Comparison of ENCODE assay signal across 8 cellular contexts in genomic region chr6:15389759-15390723, GRCh38.
DNase-seq lines count a peak whose midpoint lies in the region; ATAC-seq, FAIRE-seq and TF ChIP-seq lines count a peak whose summit lies in the region.

No MANE protein-coding gene starts in this region.

- no peak overlapping the region for H3K4me3 ChIP-seq in ACC112 (ENCODE audit: low read depth, low read length)
- H3K4me3 ChIP-seq in K562 = no peak overlapping the region
- H3K4me3 ChIP-seq in upper lobe of left lung = no peak overlapping the region

- intact Hi-C loops in K562 (cut with micrococcal nuclease) = loop anchor here (1.0 to 10.0 kb wide), 4 partner anchors 93 to 585 kb away; no protein-coding TSS in a partner anchor

- H3K27ac ChIP-seq in ACC112 (ENCODE audit: low read depth, low read length) (peak overlapping the region; percentile 30; the same call in 1 of the 2 replicates), K562 (ENCODE audit: extremely low read depth, low read depth, low read length) (no peak overlapping the region; the same call in 2 of the 3 replicates), upper lobe of left lung (no peak overlapping the region)

- in situ Hi-C loops in K562 (cut with MboI) = loop anchor here (5.0 kb wide), 1 partner anchor 58 kb away; no protein-coding TSS in a partner anchor

- H4K20me1 ChIP-seq in K562 (replicated peaks; ENCODE audit: control insufficient read depth, insufficient read depth, low read length) = peaks cover 48% of the 10 kb centered on the region; the same call in 1 of the 2 replicates

- peak; percentile 80 for FAIRE-seq in K562 (lab: Jason Lieb, UNC)

- TF ChIP-seq EP300 in K562 (IDR thresholded peaks at IDR 0.05; ENCODE audit: low read length) = no peak
- no peak for TF ChIP-seq EP300 in upper lobe of left lung (IDR thresholded peaks at IDR 0.05)

- H3K4me1 ChIP-seq in ACC112 (ENCODE audit: control insufficient read depth, insufficient read depth, low read length, unreplicated experiment) (peaks cover 10% of the 10 kb centered on the region), K562 (replicated peaks in 1 of 2; ENCODE audit: control insufficient read depth in 2 of 2, insufficient read depth in 2 of 2, low read length in 2 of 2) (peaks cover 15 to 43% of the 10 kb centered on the region in 2 experiments; a peak in 4 of 5 replicates), upper lobe of left lung (peaks cover 24 to 40% (median 33%) of the 10 kb centered on the region in 4 donors)

- CTCF ChIA-PET in K562 (lab: Yijun Ruan, JAX; ENCODE audit: low intra/inter-chr PET ratio) = interaction anchor here (0.6 kb wide), 1 partner anchor 51 kb away, joined by 3 read pairs; no protein-coding TSS in a partner anchor

- no peaks in the 10 kb centered on the region; the same call in 1 of the 2 replicates for H3K9me3 ChIP-seq in K562 (replicated peaks; ENCODE audit: control insufficient read depth, insufficient read depth, low read depth, low read length)
- H3K9me3 ChIP-seq in upper lobe of left lung = no peaks in the 10 kb centered on the region

- H3K4me2 ChIP-seq in K562 (ENCODE audit: insufficient read depth, low read length) = no peak overlapping the region

- POLR2A ChIA-PET in K562 (lab: Yijun Ruan, JAX) = interaction anchor here (0.5 to 2.2 kb wide), 9 partner anchors 9 to 1131 kb away, joined by 3 to 6 read pairs (median 4); no protein-coding TSS in a partner anchor

- H3K36me3 ChIP-seq in ACC112 (ENCODE audit: insufficient read depth, low read length) (0 out of 2 replicates have a peak, but pooled peaks cover 3% of the 10 kb centered on the region), K562 (ENCODE audit: control insufficient read depth, insufficient read depth, low read length) (no peaks in the 10 kb centered on the region; the same call in 2 of the 3 replicates), upper lobe of left lung (no peaks in the 10 kb centered on the region)

- H3K27me3 ChIP-seq in ACC112 (ENCODE audit: insufficient read depth, low read length) (no peaks in the 10 kb centered on the region), K562 (ENCODE audit: control insufficient read depth in 2 of 2, insufficient read depth in 2 of 2, low read length in 2 of 2) (no peaks in the 10 kb centered on the region), upper lobe of left lung (no peaks in the 10 kb centered on the region)

- no TSS peak for BruUV-seq in K562 (replicated peaks; lab: Mats Ljungman, UMichigan)

- peaks cover 57% of the 10 kb centered on the region for H3K79me2 ChIP-seq in ACC112 (ENCODE audit: control insufficient read depth, insufficient read depth, low read length, unreplicated experiment)
- H3K79me2 ChIP-seq in K562 (ENCODE audit: control insufficient read depth, insufficient read depth, low read length) = peaks cover 96% of the 10 kb centered on the region

- TF ChIP-seq POLR2A in K562 (conservative IDR thresholded peaks at IDR 0.05) (no peak), upper lobe of left lung (IDR thresholded peaks at IDR 0.05) (no peak)

- peak; percentile 55 for DNase-seq in GDM1 (lab: John Stamatoyannopoulos, UW)
- DNase-seq in NCI-H2227 (lab: John Stamatoyannopoulos, UW; ENCODE audit: unreplicated experiment) = peak; percentile 77
- DNase-seq in K562 (ENCODE audit: extremely low read depth in 1 of 4, low spot score in 3 of 4) = peak; percentile 46 to 76 (median 61)
- peak; percentile 19 for DNase-seq in kidney glomerular epithelial cell (lab: John Stamatoyannopoulos, UW)
- DNase-seq in upper lobe of left lung = no peak
- DNase-seq in activated effector memory CD4-positive, alpha-beta T cell treated with anti-CD3 and anti-CD28 coated beads, Interleukin-2, amount 50 U/mL, for 16 hours = no peak

- H3K9me1 ChIP-seq in K562 (ENCODE audit: control insufficient read depth, insufficient read depth, low read length) = no peaks in the 10 kb centered on the region

- WGBS in K562 (ENCODE audit: insufficient coverage, low coverage, missing lambda C conversion rate) = 39% methylated on average over 14 of the region's 14 CpGs
- WGBS in upper lobe of left lung, 2 donors = 37 to 56% methylated on average over 13 of the region's 14 CpGs

- TF ChIP-seq CTCF in K562 (IDR thresholded peaks at IDR 0.05 in 2 of 3, conservative IDR thresholded peaks at IDR 0.05 in 1 of 3; ENCODE audit: insufficient read depth in 2 of 3, low read depth in 1 of 3, low read length in 3 of 3) (peak; percentile 80 to 90 (median 81)), upper lobe of left lung (IDR thresholded peaks at IDR 0.05) (peak in 5 of 6 experiments; percentile 42 to 62 (median 55))

- TF ChIP-seq RAD21 in K562 (CRISPR knock-in tag; conservative IDR thresholded peaks at IDR 0.05 in 1 of 2, IDR thresholded peaks at IDR 0.05 in 1 of 2) = peak; percentile 76 to 96

- H2AFZ ChIP-seq in ACC112 (ENCODE audit: low read length, unreplicated experiment) (no peak overlapping the region), K562 (ENCODE audit: low read depth, low read length) (no peak overlapping the region)

- H3K9ac ChIP-seq in K562 (ENCODE audit: insufficient read depth in 1 of 2, low read depth in 2 of 2, low read length in 2 of 2) = peak overlapping the region in 1 of 2 experiments; percentile 46; a peak in 1 of 4 replicates

- peak; percentile 83 for ATAC-seq in K562
- ATAC-seq in upper lobe of left lung (ENCODE audit: low FRiP score in 2 of 2) = peak in 1 of 2 donors; percentile 53
- no peak for ATAC-seq in GM21529 (IDR thresholded peaks at IDR 0.05; ENCODE audit: unreplicated experiment)

TF ChIP-seq in K562, 482 proteins besides CTCF, POLR2A, EP300 and RAD21 (continues in another document):
- TF ChIP-seq NELFE (IDR thresholded peaks at IDR 0.05; ENCODE audit: insufficient read depth, insufficient read length) = no peak
- no peak for TF ChIP-seq RFX1 (IDR thresholded peaks at IDR 0.05)
- TF ChIP-seq JUND (IDR thresholded peaks at IDR 0.05; ENCODE audit: borderline replicate concordance, low read depth, low read length) = peak; percentile 10; the same call in 1 of the 2 replicates
- peak; percentile 32; the same call in 1 of the 3 replicates for TF ChIP-seq JUND (tag; IDR thresholded peaks at IDR 0.05; ENCODE audit: borderline replicate concordance, low read depth, low read length)
- TF ChIP-seq DEAF1 (CRISPR knock-in tag; IDR thresholded peaks at IDR 0.05) = peak; percentile 63
- no peak for TF ChIP-seq FOXK1 (CRISPR knock-in tag; IDR thresholded peaks at IDR 0.05; ENCODE audit: borderline replicate concordance)
- no peak for TF ChIP-seq GTF2E2 (tag; IDR thresholded peaks at IDR 0.05)
- TF ChIP-seq EWSR1 (IDR thresholded peaks at IDR 0.05; ENCODE audit: borderline replicate concordance, low read depth, partially characterized antibody) = no peak
- TF ChIP-seq ZBTB17 (CRISPR knock-in tag; IDR thresholded peaks at IDR 0.05) = 0 out of 2 replicates have a peak, but pooled peaks have one; percentile 41
- no peak for TF ChIP-seq PREB (CRISPR knock-in tag; IDR thresholded peaks at IDR 0.05)
- no peak for TF ChIP-seq ZNF282 (CRISPR knock-in tag; IDR thresholded peaks at IDR 0.05)
- TF ChIP-seq CBX3 (IDR thresholded peaks at IDR 0.05; ENCODE audit: borderline replicate concordance in 1 of 2, low read length in 2 of 2) = 0 out of 3 replicates have a peak, but pooled peaks of 1 of the 2 experiments have one; percentile 36
- TF ChIP-seq GATAD2A (IDR thresholded peaks at IDR 0.05) = no peak
- no peak for TF ChIP-seq PRPF4 (IDR thresholded peaks at IDR 0.05; ENCODE audit: insufficient read depth, low read depth, low read length, poor library complexity, severe bottlenecking)
- TF ChIP-seq, protein P1, sequence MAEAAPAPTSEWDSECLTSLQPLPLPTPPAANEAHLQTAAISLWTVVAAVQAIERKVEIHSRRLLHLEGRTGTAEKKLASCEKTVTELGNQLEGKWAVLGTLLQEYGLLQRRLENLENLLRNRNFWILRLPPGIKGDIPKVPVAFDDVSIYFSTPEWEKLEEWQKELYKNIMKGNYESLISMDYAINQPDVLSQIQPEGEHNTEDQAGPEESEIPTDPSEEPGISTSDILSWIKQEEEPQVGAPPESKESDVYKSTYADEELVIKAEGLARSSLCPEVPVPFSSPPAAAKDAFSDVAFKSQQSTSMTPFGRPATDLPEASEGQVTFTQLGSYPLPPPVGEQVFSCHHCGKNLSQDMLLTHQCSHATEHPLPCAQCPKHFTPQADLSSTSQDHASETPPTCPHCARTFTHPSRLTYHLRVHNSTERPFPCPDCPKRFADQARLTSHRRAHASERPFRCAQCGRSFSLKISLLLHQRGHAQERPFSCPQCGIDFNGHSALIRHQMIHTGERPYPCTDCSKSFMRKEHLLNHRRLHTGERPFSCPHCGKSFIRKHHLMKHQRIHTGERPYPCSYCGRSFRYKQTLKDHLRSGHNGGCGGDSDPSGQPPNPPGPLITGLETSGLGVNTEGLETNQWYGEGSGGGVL (CRISPR knock-in tag; IDR thresholded peaks at IDR 0.05) = no peak
- TF ChIP-seq SMC3 (conservative IDR thresholded peaks at IDR 0.05; ENCODE audit: insufficient read depth, low read depth, low read length) = 0 out of 2 replicates have a peak, but pooled peaks have one; percentile 53
- no peak for TF ChIP-seq JUNB (CRISPR knock-in tag; conservative IDR thresholded peaks at IDR 0.05)
- no peak for TF ChIP-seq MCM5 (IDR thresholded peaks at IDR 0.05; ENCODE audit: low read depth)

Comparison
In these comparisons a context has a peak if more than half of its experiments do, and no peak if none do; other contexts are left out.
1. DNase-seq: peak in GDM1 (single experiment), NCI-H2227 (single experiment), K562 (4 of 4) and kidney glomerular epithelial cell (single experiment); none in upper lobe of left lung (0 of 2) and activated effector memory CD4-positive, alpha-beta T cell treated with anti-CD3 and anti-CD28 coated beads, Interleukin-2, amount 50 U/mL, for 16 hours (single experiment).